1 cellular context compared by ENCODE assay signal in the genomic region with DNA sequence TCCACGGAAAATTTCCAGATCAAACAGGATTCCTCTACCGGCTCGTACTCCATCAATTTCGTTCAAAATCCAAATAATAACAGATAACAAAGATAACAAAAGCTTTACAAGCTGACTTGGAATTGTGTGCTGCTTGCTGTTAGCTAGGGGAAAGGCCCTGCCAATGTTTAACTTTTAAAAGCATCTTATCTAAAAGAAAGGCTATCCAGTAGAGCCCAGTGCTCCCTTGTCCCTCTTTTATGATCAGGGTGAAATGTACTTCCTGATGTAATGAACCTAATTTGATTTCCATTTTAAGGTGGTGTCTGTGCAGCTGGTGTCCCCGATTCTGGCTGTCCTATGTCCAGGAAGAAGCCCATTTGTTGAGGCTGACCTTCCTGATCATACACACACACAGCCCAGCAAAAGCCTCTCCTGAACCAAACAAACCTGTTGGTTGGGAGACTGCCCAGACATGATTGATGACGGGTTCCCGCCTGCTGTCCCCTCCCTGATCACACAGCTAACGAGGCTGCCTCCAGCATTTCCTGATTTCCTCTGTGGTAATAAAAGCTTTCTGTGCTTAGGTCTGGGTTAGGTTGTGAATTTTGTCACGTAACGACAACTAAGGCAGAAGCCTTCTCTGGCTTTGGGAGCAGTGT.
TF ChIP-seq lines count a peak whose summit lies in the region.

No MANE protein-coding gene starts in this region.

TF ChIP-seq in K562, 482 proteins besides CTCF, POLR2A, EP300 and RAD21:
- TF ChIP-seq NR2C1 (IDR thresholded peaks at IDR 0.05) (no peak), NR2C1 (tag; IDR thresholded peaks at IDR 0.05) (no peak), ZNF778 (CRISPR knock-in tag; IDR thresholded peaks at IDR 0.05) (no peak), MEIS2 (IDR thresholded peaks at IDR 0.05; ENCODE audit: partially characterized antibody) (peak; percentile 87)
- TF ChIP-seq, protein P1, sequence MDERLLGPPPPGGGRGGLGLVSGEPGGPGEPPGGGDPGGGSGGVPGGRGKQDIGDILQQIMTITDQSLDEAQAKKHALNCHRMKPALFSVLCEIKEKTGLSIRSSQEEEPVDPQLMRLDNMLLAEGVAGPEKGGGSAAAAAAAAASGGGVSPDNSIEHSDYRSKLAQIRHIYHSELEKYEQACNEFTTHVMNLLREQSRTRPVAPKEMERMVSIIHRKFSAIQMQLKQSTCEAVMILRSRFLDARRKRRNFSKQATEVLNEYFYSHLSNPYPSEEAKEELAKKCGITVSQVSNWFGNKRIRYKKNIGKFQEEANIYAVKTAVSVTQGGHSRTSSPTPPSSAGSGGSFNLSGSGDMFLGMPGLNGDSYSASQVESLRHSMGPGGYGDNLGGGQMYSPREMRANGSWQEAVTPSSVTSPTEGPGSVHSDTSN (CRISPR knock-in tag; IDR thresholded peaks at IDR 0.05; ENCODE audit: low read depth): no peak
- TF ChIP-seq, protein P1 (tag; conservative IDR thresholded peaks at IDR 0.05; ENCODE audit: low read depth): peak; percentile 84
- TF ChIP-seq, protein P2, sequence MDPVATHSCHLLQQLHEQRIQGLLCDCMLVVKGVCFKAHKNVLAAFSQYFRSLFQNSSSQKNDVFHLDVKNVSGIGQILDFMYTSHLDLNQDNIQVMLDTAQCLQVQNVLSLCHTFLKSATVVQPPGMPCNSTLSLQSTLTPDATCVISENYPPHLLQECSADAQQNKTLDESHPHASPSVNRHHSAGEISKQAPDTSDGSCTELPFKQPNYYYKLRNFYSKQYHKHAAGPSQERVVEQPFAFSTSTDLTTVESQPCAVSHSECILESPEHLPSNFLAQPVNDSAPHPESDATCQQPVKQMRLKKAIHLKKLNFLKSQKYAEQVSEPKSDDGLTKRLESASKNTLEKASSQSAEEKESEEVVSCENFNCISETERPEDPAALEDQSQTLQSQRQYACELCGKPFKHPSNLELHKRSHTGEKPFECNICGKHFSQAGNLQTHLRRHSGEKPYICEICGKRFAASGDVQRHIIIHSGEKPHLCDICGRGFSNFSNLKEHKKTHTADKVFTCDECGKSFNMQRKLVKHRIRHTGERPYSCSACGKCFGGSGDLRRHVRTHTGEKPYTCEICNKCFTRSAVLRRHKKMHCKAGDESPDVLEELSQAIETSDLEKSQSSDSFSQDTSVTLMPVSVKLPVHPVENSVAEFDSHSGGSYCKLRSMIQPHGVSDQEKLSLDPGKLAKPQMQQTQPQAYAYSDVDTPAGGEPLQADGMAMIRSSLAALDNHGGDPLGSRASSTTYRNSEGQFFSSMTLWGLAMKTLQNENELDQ (CRISPR knock-in tag; IDR thresholded peaks at IDR 0.05; ENCODE audit: borderline replicate concordance): no peak
- TF ChIP-seq, protein P3, sequence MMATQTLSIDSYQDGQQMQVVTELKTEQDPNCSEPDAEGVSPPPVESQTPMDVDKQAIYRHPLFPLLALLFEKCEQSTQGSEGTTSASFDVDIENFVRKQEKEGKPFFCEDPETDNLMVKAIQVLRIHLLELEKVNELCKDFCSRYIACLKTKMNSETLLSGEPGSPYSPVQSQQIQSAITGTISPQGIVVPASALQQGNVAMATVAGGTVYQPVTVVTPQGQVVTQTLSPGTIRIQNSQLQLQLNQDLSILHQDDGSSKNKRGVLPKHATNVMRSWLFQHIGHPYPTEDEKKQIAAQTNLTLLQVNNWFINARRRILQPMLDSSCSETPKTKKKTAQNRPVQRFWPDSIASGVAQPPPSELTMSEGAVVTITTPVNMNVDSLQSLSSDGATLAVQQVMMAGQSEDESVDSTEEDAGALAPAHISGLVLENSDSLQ (IDR thresholded peaks at IDR 0.05): peak; percentile 79
